Comparison of ENCODE assay signal across 8 cellular contexts in the genomic region with DNA sequence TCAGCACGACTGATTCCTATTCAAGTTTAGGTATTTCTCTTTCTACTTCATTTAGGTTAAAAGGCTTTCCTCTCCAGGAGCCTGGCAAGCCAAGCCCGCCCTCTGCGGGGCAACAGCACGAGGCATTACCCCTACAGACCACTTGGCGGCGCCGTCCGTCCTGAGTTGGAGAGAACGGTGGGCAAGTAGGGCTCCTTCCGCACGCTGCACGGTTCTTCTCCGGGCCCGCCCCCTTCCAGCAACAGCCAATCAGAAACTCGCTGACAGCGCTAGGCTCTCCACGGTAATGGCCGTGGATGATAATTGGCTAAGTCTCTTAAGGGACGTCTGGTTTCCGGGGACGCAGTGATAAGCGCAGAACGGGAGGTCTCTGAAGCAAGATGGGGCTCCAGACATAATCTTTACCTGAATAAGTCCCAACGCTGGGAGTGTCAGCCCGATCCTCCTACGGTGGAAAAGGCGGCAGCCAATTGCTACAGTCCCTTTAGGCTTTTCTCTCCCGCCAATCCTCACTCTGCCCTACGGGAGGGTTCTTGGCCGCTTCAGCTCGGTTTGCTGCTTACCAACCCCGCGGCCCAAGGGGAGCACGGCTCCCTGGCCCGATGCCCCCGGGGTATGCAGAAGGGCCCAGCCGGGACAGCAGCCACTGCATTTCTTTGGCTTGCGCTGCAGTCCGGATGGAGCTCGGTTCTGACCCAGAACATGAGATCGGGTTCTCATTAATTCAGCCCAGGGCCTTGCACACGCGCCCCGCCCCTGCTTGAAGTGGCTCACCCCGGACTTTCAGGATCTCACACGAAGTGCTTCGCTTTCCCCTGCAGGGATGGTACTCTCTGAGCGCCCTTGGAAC.
DNase-seq lines count a peak whose midpoint lies in the region; ATAC-seq and TF ChIP-seq lines count a peak whose summit lies in the region.

No MANE protein-coding gene starts in this region.

- peaks cover 0 to 6% of the 10 kb centered on the region in 2 donors for H3K36me3 Mint-ChIP-seq in activated naive CD4-positive, alpha-beta T cell treated with anti-CD3 and anti-CD28 coated beads, Interleukin-2, amount 50 U/mL, for 72 hours

- H3K27me3 ChIP-seq in thoracic aorta (replicated peaks; ENCODE audit: insufficient read depth): no peaks in the 10 kb centered on the region

- H3K27ac ChIP-seq in thoracic aorta: peak overlapping the region; percentile 67 to 72

- CTCF ChIA-PET in HEK293T (lab: Yijun Ruan, JAX): interaction anchor here (0.7 to 2.6 kb wide), 5 partner anchors 9 to 247 kb away, joined by 3 to 10 read pairs (median 3); no protein-coding TSS in a partner anchor

- POLR2A ChIA-PET in HEK293T (lab: Yijun Ruan, JAX): interaction anchor here (1.2 kb wide), 1 partner anchor 10 kb away, joined by 4 read pairs; no protein-coding TSS in a partner anchor

- H3K9me3 Mint-ChIP-seq in activated naive CD4-positive, alpha-beta T cell treated with anti-CD3 and anti-CD28 coated beads, Interleukin-2, amount 50 U/mL, for 72 hours: no peaks in the 10 kb centered on the region

- peak; percentile 100 for ATAC-seq in activated naive CD4-positive, alpha-beta T cell treated with anti-CD3 and anti-CD28 coated beads, Interleukin-2, amount 50 U/mL, for 72 hours
- ATAC-seq in omental fat pad (ENCODE audit: low FRiP score) (peak; percentile 100), thoracic aorta (ENCODE audit: insufficient number of reproducible peaks, low FRiP score, low read depth) (peak; percentile 99)

- H3K4me1 ChIP-seq in thoracic aorta (ENCODE audit: control insufficient read depth in 1 of 2, low read depth in 2 of 2): peaks cover 4 to 7% of the 10 kb centered on the region in 2 donors

- H3K9me3 ChIP-seq in thoracic aorta: no peaks in the 10 kb centered on the region

- peak overlapping the region; percentile 95 to 97 for H3K27ac Mint-ChIP-seq in activated naive CD4-positive, alpha-beta T cell treated with anti-CD3 and anti-CD28 coated beads, Interleukin-2, amount 50 U/mL, for 72 hours

- H3K4me3 ChIP-seq in thoracic aorta: peak overlapping the region; percentile 90

- DNase-seq in GM04504 (ENCODE audit: low read depth): peak; percentile 89
- peak; percentile 96 for DNase-seq in HEK293T (ENCODE audit: extremely low spot score)
- peak; percentile 97 for DNase-seq in MV-4-11 (lab: John Stamatoyannopoulos, UW)
- peak; percentile 98 for DNase-seq in SK-N-DZ (ENCODE audit: low spot score)
- DNase-seq in activated naive CD4-positive, alpha-beta T cell treated with anti-CD3 and anti-CD28 coated beads, Interleukin-2, amount 50 U/mL, for 72 hours (ENCODE audit: low spot score in 2 of 2): peak; percentile 96 to 97
- peak; percentile 96 for DNase-seq in glomerular visceral epithelial cell (ENCODE audit: extremely low spot score)
- peak; percentile 88 for DNase-seq in omental fat pad (ENCODE audit: low spot score)
- peak; percentile 80 for DNase-seq in thoracic aorta (ENCODE audit: low spot score)

- TF ChIP-seq CTCF in omental fat pad (IDR thresholded peaks at IDR 0.05): peak in 2 of 3 donors; percentile 72 to 75
- TF ChIP-seq CTCF in thoracic aorta (IDR thresholded peaks at IDR 0.05): peak; percentile 94

- no peaks in the 10 kb centered on the region for H3K36me3 ChIP-seq in thoracic aorta

TF ChIP-seq in HEK293T, 16 proteins besides CTCF, POLR2A, EP300 and RAD21:
- no peak for TF ChIP-seq SUZ12 (IDR thresholded peaks at IDR 0.05)
- TF ChIP-seq HDGF (IDR thresholded peaks at IDR 0.05; ENCODE audit: borderline replicate concordance): no peak
- peak; percentile 51 for TF ChIP-seq ELF4 (IDR thresholded peaks at IDR 0.05)
- TF ChIP-seq ZNF384 (IDR thresholded peaks at IDR 0.05): no peak
- TF ChIP-seq, protein P1, sequence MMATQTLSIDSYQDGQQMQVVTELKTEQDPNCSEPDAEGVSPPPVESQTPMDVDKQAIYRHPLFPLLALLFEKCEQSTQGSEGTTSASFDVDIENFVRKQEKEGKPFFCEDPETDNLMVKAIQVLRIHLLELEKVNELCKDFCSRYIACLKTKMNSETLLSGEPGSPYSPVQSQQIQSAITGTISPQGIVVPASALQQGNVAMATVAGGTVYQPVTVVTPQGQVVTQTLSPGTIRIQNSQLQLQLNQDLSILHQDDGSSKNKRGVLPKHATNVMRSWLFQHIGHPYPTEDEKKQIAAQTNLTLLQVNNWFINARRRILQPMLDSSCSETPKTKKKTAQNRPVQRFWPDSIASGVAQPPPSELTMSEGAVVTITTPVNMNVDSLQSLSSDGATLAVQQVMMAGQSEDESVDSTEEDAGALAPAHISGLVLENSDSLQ (IDR thresholded peaks at IDR 0.05): peak; percentile 77
- no peak for TF ChIP-seq NFRKB (IDR thresholded peaks at IDR 0.05)
- TF ChIP-seq L3MBTL2 (conservative IDR thresholded peaks at IDR 0.05): peak; percentile 73

Comparison
In these comparisons a context has a peak if more than half of its experiments do, and no peak if none do; other contexts are left out.
1. Peak in every context shown above with its lines: DNase-seq, ATAC-seq, H3K4me3 ChIP-seq and H3K27ac ChIP-seq.